19 cellular contexts compared by ENCODE assay signal in genomic region chr22:47759909-47760308, GRCh38.
"Had no signal": no experiment of that assay in that cellular context is flagged by ENCODE, and none has a peak within 500 bp of the region (broad histone marks: within the 10 kb centered on the region; RNA-seq: fewer than 3 reads in every experiment).

No MANE protein-coding gene starts in this region.

- H3K36me3 ChIP-seq: colonic mucosa, esophagus squamous epithelium, gastrocnemius medialis, heart right ventricle, left lung, lower lobe of right lung had no signal

- H3K27ac Mint-ChIP-seq: dendritic cell treated with granulocyte-macrophage colony-stimulating factor and Interleukin-4, amounts not matched to agents 40 ng/mL and 50 ng/mL, for 4 days; mesothelial cell of epicardium; naive thymus-derived CD4-positive, alpha-beta T cell had no signal

- H3K27me3 Mint-ChIP-seq: dendritic cell treated with granulocyte-macrophage colony-stimulating factor and Interleukin-4, amounts not matched to agents 40 ng/mL and 50 ng/mL, for 4 days had no signal

- H3K4me1 Mint-ChIP-seq: mesothelial cell of epicardium; naive thymus-derived CD4-positive, alpha-beta T cell had no signal

- ATAC-seq: gastrocnemius medialis; heart right ventricle; left cardiac atrium; left lung; left ventricle myocardium superior; lower lobe of right lung; naive thymus-derived CD4-positive, alpha-beta T cell had no signal

- DNase-seq: colonic mucosa; cortex of kidney; effector CD4-positive, alpha-beta T cell; effector memory CD4-positive, alpha-beta T cell; esophagus squamous epithelium; foreskin fibroblast; foreskin melanocyte; gastrocnemius medialis; glutamatergic neuron; heart right ventricle; hippocampal formation; left cardiac atrium; left lung; left ventricle myocardium superior; lower lobe of right lung; mesenchymal stem cell; naive thymus-derived CD4-positive, alpha-beta T cell had no signal

- H3K36me3 Mint-ChIP-seq: mesothelial cell of epicardium had no signal

- H3K4me3 Mint-ChIP-seq: dendritic cell treated with granulocyte-macrophage colony-stimulating factor and Interleukin-4, amounts not matched to agents 40 ng/mL and 50 ng/mL, for 4 days; mesothelial cell of epicardium; naive thymus-derived CD4-positive, alpha-beta T cell had no signal

- H3K27me3 ChIP-seq: colonic mucosa had no signal

- H3K27ac ChIP-seq: colonic mucosa, esophagus squamous epithelium, gastrocnemius medialis, heart right ventricle, left lung, lower lobe of right lung had no signal

- H3K4me1 ChIP-seq: colonic mucosa, esophagus squamous epithelium, gastrocnemius medialis, heart right ventricle, left lung, lower lobe of right lung had no signal

- H3K9me3 ChIP-seq: colonic mucosa, esophagus squamous epithelium, gastrocnemius medialis, left lung, lower lobe of right lung had no signal

- H3K4me3 ChIP-seq: colonic mucosa, esophagus squamous epithelium, gastrocnemius medialis, heart right ventricle, left lung, lower lobe of right lung had no signal

- H3K9me3 Mint-ChIP-seq: dendritic cell treated with granulocyte-macrophage colony-stimulating factor and Interleukin-4, amounts not matched to agents 40 ng/mL and 50 ng/mL, for 4 days had no signal
